In the genomic region with DNA sequence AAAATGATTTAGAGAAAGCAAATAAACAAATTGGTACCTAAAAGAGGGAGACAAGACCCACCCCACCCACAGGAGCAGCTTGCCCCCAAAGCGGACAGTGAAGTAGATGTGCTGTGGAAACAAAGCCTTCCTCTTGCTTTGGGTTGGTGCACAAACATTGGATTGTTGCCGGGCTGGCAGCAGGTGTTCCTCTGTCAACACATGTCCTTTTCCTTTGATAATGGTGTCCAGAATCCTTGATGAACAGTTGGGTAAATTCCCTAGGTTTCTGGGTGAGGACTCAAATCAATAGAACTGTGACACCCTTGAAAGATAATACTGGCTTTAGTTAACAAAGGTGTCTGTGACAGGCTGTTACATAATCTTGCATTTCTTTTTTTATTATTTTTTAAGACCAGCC, we compare ENCODE assay signal across 20 cellular contexts.
A peak's percentile ranks its signal among the peaks of the same experiment; 100 is the strongest.
DNase-seq lines count a peak whose midpoint lies in the region; ATAC-seq lines count a peak whose summit lies in the region.
"Had no signal": no experiment of that assay in that cellular context is flagged by ENCODE, and none has a peak within 500 bp of the region (broad histone marks: within the 10 kb centered on the region; RNA-seq: fewer than 3 reads in every experiment).

No MANE protein-coding gene starts in this region.

- DNase-seq in DMS153 treated with DMSO at 0.1 percent for 48 hours (lab: John Stamatoyannopoulos, UW; ENCODE audit: unreplicated experiment) = peak; percentile 71
- DNase-seq in NCI-H1092 treated with DMSO at 0.1 percent for 48 hours (lab: John Stamatoyannopoulos, UW) = peak; percentile 88
- DNase-seq in NCI-H748 (lab: John Stamatoyannopoulos, UW; ENCODE audit: unreplicated experiment) = peak; percentile 91
- peak in 1 of 2 donors; percentile 26 for DNase-seq in left colon
- DNase-seq in effector memory CD8-positive, alpha-beta T cell = no peak
- DNase-seq in dermis blood vessel endothelial cell = no peak
- DNase-seq: activated CD8-positive, alpha-beta memory T cell treated with anti-CD3 and anti-CD28 coated beads for 24 hours; EL; HFFc6; left ventricle myocardium superior; NCI-H187; NCI-H526; RPMI8226; SK-N-SH; stimulated activated naive CD4-positive, alpha-beta T cell; T-helper 17 cell had no signal

- no peaks in the 10 kb centered on the region for H3K9me3 Mint-ChIP-seq in effector memory CD8-positive, alpha-beta T cell
- H3K9me3 Mint-ChIP-seq: central memory CD8-positive, alpha-beta T cell; GM23338; HFFc6 had no signal

- intact Hi-C loops in left colon (cut with DNase I, micrococcal nuclease) = no loop called here

- H3K36me3 Mint-ChIP-seq in effector memory CD8-positive, alpha-beta T cell (ENCODE audit: insufficient read depth) = no peaks in the 10 kb centered on the region
- H3K36me3 Mint-ChIP-seq: CD14-positive monocyte had no signal

- no peaks in the 10 kb centered on the region for H3K4me1 Mint-ChIP-seq in effector memory CD8-positive, alpha-beta T cell (ENCODE audit: low read depth in 2 of 2)
- H3K4me1 Mint-ChIP-seq: central memory CD8-positive, alpha-beta T cell; GM23338; T-helper 17 cell had no signal

- H3K27me3 Mint-ChIP-seq in effector memory CD8-positive, alpha-beta T cell = no peaks in the 10 kb centered on the region
- H3K27me3 Mint-ChIP-seq: central memory CD8-positive, alpha-beta T cell; T-helper 17 cell had no signal

- no peak overlapping the region for H3K27ac Mint-ChIP-seq in effector memory CD8-positive, alpha-beta T cell
- H3K27ac Mint-ChIP-seq: CD14-positive monocyte, GM23338, HFFc6, T-helper 17 cell had no signal

- H3K4me3 Mint-ChIP-seq in effector memory CD8-positive, alpha-beta T cell = no peak overlapping the region
- H3K4me3 Mint-ChIP-seq: CD14-positive monocyte; central memory CD8-positive, alpha-beta T cell; GM23338; HFFc6; T-helper 17 cell had no signal

- peak; percentile 44 for ATAC-seq in left colon
- ATAC-seq in effector memory CD8-positive, alpha-beta T cell (replicated peaks) = no peak
- ATAC-seq in HG02642 (IDR thresholded peaks at IDR 0.05; ENCODE audit: poor library complexity, unreplicated experiment) = no peak
- ATAC-seq: GM23338, left ventricle myocardium superior, T-helper 17 cell had no signal

Comparison
In these comparisons a context has a peak if more than half of its experiments do, and no peak if none do; other contexts are left out.
1. DNase-seq: peak in DMS153 treated with DMSO at 0.1 percent for 48 hours (single experiment), NCI-H1092 treated with DMSO at 0.1 percent for 48 hours (single experiment) and NCI-H748 (single experiment); none in effector memory CD8-positive, alpha-beta T cell (0 of 3) and dermis blood vessel endothelial cell (single experiment).